ENCODE assay signal across 25 cellular contexts in the genomic region with DNA sequence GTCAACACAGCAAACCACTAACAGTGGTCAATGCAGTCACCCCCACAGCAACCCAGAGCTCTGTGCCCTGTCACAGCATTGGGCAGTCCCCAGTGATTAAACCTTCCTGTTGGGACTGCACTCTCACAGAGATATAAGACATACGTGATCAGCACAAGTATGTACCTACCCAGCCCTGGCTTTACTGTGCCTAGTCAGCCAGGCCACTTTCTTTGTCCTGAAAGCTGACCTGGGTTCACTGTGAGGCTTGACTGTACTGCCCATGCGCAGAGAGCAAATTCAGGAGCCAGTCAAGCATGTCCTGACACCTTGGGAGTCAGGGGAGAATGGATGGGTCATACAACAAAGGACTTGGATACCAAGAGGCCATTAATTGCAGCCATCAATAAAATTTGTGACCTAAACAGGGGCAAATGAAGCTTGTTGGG. TPM values are rescaled to one million over a fixed set of nuclear protein-coding genes. Genes with fewer than 3 reads are reported as not detected.
A peak's percentile ranks its signal among the peaks of the same experiment; 100 is the strongest.
DNase-seq lines count a peak whose midpoint lies in the region; ATAC-seq, FAIRE-seq and TF ChIP-seq lines count a peak whose summit lies in the region.
"Had no signal": no experiment of that assay in that cellular context is flagged by ENCODE, and none has a peak within 500 bp of the region (broad histone marks: within the 10 kb centered on the region; RNA-seq: fewer than 3 reads in every experiment).

No MANE protein-coding gene starts in this region.

- in situ Hi-C loops in K562 (cut with MboI): loop anchor here (10.0 kb wide), 1 partner anchor 289 kb away; no protein-coding TSS in a partner anchor

- no peak overlapping the region for H2AFZ ChIP-seq in K562 (ENCODE audit: low read depth, low read length)
- H2AFZ ChIP-seq: GM23248 had no signal

- H3K27me3 ChIP-seq in K562 (ENCODE audit: control insufficient read depth in 2 of 2, insufficient read depth in 2 of 2, low read length in 2 of 2) (peaks cover 13 to 38% of the 10 kb centered on the region in 2 experiments; a peak in 3 of 5 replicates), A673 (replicated peaks; ENCODE audit: insufficient read depth, low read depth, low read length, poor library complexity) (no peaks in the 10 kb centered on the region)
- H3K27me3 ChIP-seq: BLaER1, MG63, SJCRH30 had no signal

- no peaks in the 10 kb centered on the region for H3K9me3 Mint-ChIP-seq in stimulated activated naive CD8-positive, alpha-beta T cell treated with anti-CD3 and anti-CD28 coated beads, Interleukin-15, amount 100 ng/mL, for 72 hours
- H3K9me3 Mint-ChIP-seq in neural crest cell: no peaks in the 10 kb centered on the region
- H3K9me3 Mint-ChIP-seq: CD4-positive, alpha-beta T cell had no signal

- CTCF ChIA-PET in K562 (lab: Yijun Ruan, JAX; ENCODE audit: low intra/inter-chr PET ratio) (no interaction called here), A673 (lab: Charles Lee) (no interaction called here)

- no peaks in the 10 kb centered on the region for H3K9me1 ChIP-seq in K562 (ENCODE audit: control insufficient read depth, insufficient read depth, low read length)

- POLR2A ChIA-PET in K562 (lab: Yijun Ruan, JAX) (interaction anchor here (0.6 kb wide), 1 partner anchor 173 kb away, joined by 3 read pairs; no protein-coding TSS in a partner anchor), A673 (lab: Charles Lee; ENCODE audit: low non-redundant PET) (no interaction called here)

- WGBS in K562 (ENCODE audit: insufficient coverage, low coverage, missing lambda C conversion rate): 2% methylated on average over 2 of the region's 2 CpGs

- peaks cover 7% of the 10 kb centered on the region for H3K36me3 Mint-ChIP-seq in neural crest cell (ENCODE audit: low read depth)

- H3K9ac ChIP-seq in K562 (ENCODE audit: insufficient read depth in 1 of 2, low read depth in 2 of 2, low read length in 2 of 2): no peak overlapping the region
- H3K9ac ChIP-seq: BLaER1, GM23248 had no signal

- BruUV-seq in K562 (replicated peaks; lab: Mats Ljungman, UMichigan) (no TSS peak), A673 (replicated peaks; lab: Mats Ljungman, UMichigan) (no TSS peak)

- H4K20me1 ChIP-seq in K562 (replicated peaks; ENCODE audit: control insufficient read depth, insufficient read depth, low read length): no peaks in the 10 kb centered on the region; the same call in 1 of the 2 replicates

- intact Hi-C loops in K562 (cut with micrococcal nuclease): no loop called here
- intact Hi-C loops in A673 (cut with micrococcal nuclease; ENCODE audit: unreplicated experiment): no loop called here

- no peaks in the 10 kb centered on the region for H3K4me1 Mint-ChIP-seq in stimulated activated naive CD8-positive, alpha-beta T cell treated with anti-CD3 and anti-CD28 coated beads, Interleukin-15, amount 100 ng/mL, for 72 hours
- peaks cover 5% of the 10 kb centered on the region for H3K4me1 Mint-ChIP-seq in neural crest cell

- H3K36me3 ChIP-seq in K562 (ENCODE audit: control insufficient read depth, insufficient read depth, low read length) (no peaks in the 10 kb centered on the region), A673 (ENCODE audit: insufficient read depth, low read length, poor library complexity, severe bottlenecking) (no peaks in the 10 kb centered on the region)
- H3K36me3 ChIP-seq: MG63, SJCRH30 had no signal

- H3K27ac ChIP-seq in K562 (ENCODE audit: extremely low read depth, low read depth, low read length) (no peak overlapping the region), A673 (ENCODE audit: low read depth, low read length, poor library complexity, severe bottlenecking) (no peak overlapping the region)
- H3K27ac ChIP-seq: A549, BLaER1, GM23248, SJCRH30 had no signal

- no peak for TF ChIP-seq POLR2A in K562 (conservative IDR thresholded peaks at IDR 0.05)

- H3K79me2 ChIP-seq in K562 (ENCODE audit: control insufficient read depth, insufficient read depth, low read length): no peaks in the 10 kb centered on the region

- no peak for TF ChIP-seq EP300 in K562 (IDR thresholded peaks at IDR 0.05; ENCODE audit: low read length)

- DNase-seq in stimulated activated naive CD8-positive, alpha-beta T cell treated with anti-CD3 and anti-CD28 coated beads, Interleukin-15, amount 100 ng/mL, for 72 hours: no peak
- no peak for DNase-seq in stimulated activated naive CD8-positive, alpha-beta T cell treated with anti-CD3 and anti-CD28 coated beads, Interleukin-15, Interleukin-2, amounts not matched to agents 100 U/mL and 50 U/mL, for 24 hours
- DNase-seq in K562 (ENCODE audit: extremely low read depth in 1 of 4, low spot score in 3 of 4) (no peak), neural crest cell (ENCODE audit: low read depth, low spot score) (no peak), HT-29 (ENCODE audit: low spot score) (no peak), AG08395 (ENCODE audit: low spot score) (no peak), A673 (ENCODE audit: low spot score) (no peak)
- DNase-seq: CD4-positive, alpha-beta T cell; COR-L47; DMS 273 treated with DMSO at 0.1 percent for 48 hours; DMS79 treated with DMSO at 0.1 percent for 48 hours; GM23248; MG63; NCI-H1417; NCI-H1694 treated with DMSO at 0.1 percent for 48 hours; NCI-H2081 treated with DMSO at 0.1 percent for 48 hours; NCI-H2171 treated with DMSO at 0.1 percent for 48 hours; NCI-H446; NCI-H526; OCI-M1; SJCRH30 had no signal

- H3K4me3 ChIP-seq in K562 (no peak overlapping the region), A673 (ENCODE audit: low read depth, low read length, poor library complexity, severe bottlenecking) (no peak overlapping the region)
- H3K4me3 ChIP-seq: A549, BLaER1, GM23248, MG63, SJCRH30 had no signal

- ATAC-seq in stimulated activated naive CD8-positive, alpha-beta T cell treated with anti-CD3 and anti-CD28 coated beads, Interleukin-15, amount 100 ng/mL, for 72 hours: peak; percentile 61
- ATAC-seq in stimulated activated naive CD8-positive, alpha-beta T cell treated with anti-CD3 and anti-CD28 coated beads, Interleukin-15, Interleukin-2, amounts not matched to agents 100 U/mL and 50 U/mL, for 24 hours: no peak
- no peak for ATAC-seq in K562
- ATAC-seq: A549, HCT116 had no signal

- peaks cover 0 to 9% of the 10 kb centered on the region in 2 experiments; a peak in 2 of 5 replicates for H3K4me1 ChIP-seq in K562 (replicated peaks in 1 of 2; ENCODE audit: control insufficient read depth in 2 of 2, insufficient read depth in 2 of 2, low read length in 2 of 2)
- H3K4me1 ChIP-seq in A673 (ENCODE audit: insufficient read depth, low read length, poor library complexity, severe bottlenecking): no peaks in the 10 kb centered on the region
- H3K4me1 ChIP-seq: A549, BLaER1, SJCRH30 had no signal

- H3K27me3 Mint-ChIP-seq in stimulated activated naive CD8-positive, alpha-beta T cell treated with anti-CD3 and anti-CD28 coated beads, Interleukin-15, amount 100 ng/mL, for 72 hours: peaks cover 13% of the 10 kb centered on the region
- no peaks in the 10 kb centered on the region for H3K27me3 Mint-ChIP-seq in neural crest cell (ENCODE audit: low read depth)

- no peak overlapping the region for H3K4me3 Mint-ChIP-seq in stimulated activated naive CD8-positive, alpha-beta T cell treated with anti-CD3 and anti-CD28 coated beads, Interleukin-15, amount 100 ng/mL, for 72 hours
- H3K4me3 Mint-ChIP-seq in neural crest cell: no peak overlapping the region
- H3K4me3 Mint-ChIP-seq: CD4-positive, alpha-beta T cell had no signal

- H3K9me3 ChIP-seq in K562 (replicated peaks; ENCODE audit: control insufficient read depth, insufficient read depth, low read depth, low read length): no peaks in the 10 kb centered on the region
- H3K9me3 ChIP-seq in A673 (ENCODE audit: low read depth, low read length, poor library complexity, severe bottlenecking): no peaks in the 10 kb centered on the region
- H3K9me3 ChIP-seq: A549, BLaER1, MG63, SJCRH30 had no signal

- no peak overlapping the region for H3K27ac Mint-ChIP-seq in stimulated activated naive CD8-positive, alpha-beta T cell treated with anti-CD3 and anti-CD28 coated beads, Interleukin-15, amount 100 ng/mL, for 72 hours
- H3K27ac Mint-ChIP-seq in neural crest cell (ENCODE audit: unreplicated experiment): peak overlapping the region; percentile 12
- H3K27ac Mint-ChIP-seq: CD4-positive, alpha-beta T cell had no signal

- FAIRE-seq in K562 (lab: Jason Lieb, UNC): no peak
- FAIRE-seq: A549, RCC 7860 had no signal

- TF ChIP-seq CTCF in K562 (IDR thresholded peaks at IDR 0.05 in 2 of 3, conservative IDR thresholded peaks at IDR 0.05 in 1 of 3; ENCODE audit: insufficient read depth in 2 of 3, low read depth in 1 of 3, low read length in 3 of 3): no peak
- TF ChIP-seq CTCF in neural crest cell (conservative IDR thresholded peaks at IDR 0.05): no peak
- no peak for TF ChIP-seq CTCF in A673 (conservative IDR thresholded peaks at IDR 0.05; ENCODE audit: low read depth, low read length)

- TF ChIP-seq RAD21 in K562 (CRISPR knock-in tag; conservative IDR thresholded peaks at IDR 0.05 in 1 of 2, IDR thresholded peaks at IDR 0.05 in 1 of 2): no peak

- no peak overlapping the region for H3K4me2 ChIP-seq in K562 (ENCODE audit: insufficient read depth, low read length)
- H3K4me2 ChIP-seq: A549, BLaER1 had no signal

RNA-seq across cellular contexts. Expression of a gene that starts 10.9 kb away (rescaled TPM):
- 30.7 and 44.8 TPM in 2 replicates for total RNA-seq in K562 (2011; cell fraction: chromatin; rRNA removed; ENCODE audit: low replicate concordance)
- 22.4 and 25.5 TPM in 2 replicates for total RNA-seq in K562 (2011; cell fraction: nucleolus; rRNA removed)
- total RNA-seq in K562 (2011; cell fraction: nucleoplasm; rRNA removed): 32.1 and 44.1 TPM in 2 replicates
- total RNA-seq in K562 (2014; rRNA removed) (11.3 and 15.0 TPM in 2 replicates), K562 (2014; rRNA removed; fragmentation: Illumina TruSeq; extraction: Trizol) (17.6 and 18.2 TPM in 2 replicates), K562 (2015; rRNA removed; fragmentation: Illumina TruSeq; extraction: Trizol) (18.4 and 19.0 TPM in 2 replicates), K562 (2021) (16.6 and 18.0 TPM in 2 replicates), neural crest cell (50.5 and 56.4 TPM in 2 replicates), A673 (2021) (25.9 and 30.4 TPM in 2 replicates)
- polyA plus RNA-seq in K562 (2011; rRNA removed) (28.3 and 30.2 TPM in 2 replicates), K562 (2014; fragmentation: Illumina TruSeq; extraction: Trizol) (9.2 and 11.2 TPM in 2 replicates), K562 (2014; fragmentation: Nextera tagmentation; extraction: Ambion mirVana) (1 to 10 TPM; 6.1 to 7.3 TPM), K562 (2014; rRNA removed) (10.0 and 10.2 TPM in 2 replicates)
- 11.9 and 20.5 TPM in 2 replicates for polyA plus RNA-seq in K562 (2011; cell fraction: cytosol; rRNA removed)
- 13.3 and 13.8 TPM in 2 replicates for polyA plus RNA-seq in K562 (2011; cell fraction: nucleus; rRNA removed)
- 9.2 and 10.2 TPM in 2 replicates for polyA plus RNA-seq in K562 (2012)
- 27.1 and 27.2 TPM in 2 replicates for polyA minus RNA-seq in K562 (2011; rRNA and poly(A)+ RNA removed)
- 10.6 and 13.2 TPM in 2 replicates for polyA minus RNA-seq in K562 (2011; cell fraction: cytosol; rRNA and poly(A)+ RNA removed)
- 8.9 and 17.3 TPM in 2 replicates for polyA minus RNA-seq in K562 (2011; cell fraction: nucleus; rRNA and poly(A)+ RNA removed)
- 25.2 and 30.8 TPM in 2 replicates for total RNA-seq in HT-29 (2014; rRNA removed; shearing (Covaris generic))

RNA-seq across cellular contexts. Expression of a gene that starts 19.8 kb away (rescaled TPM):
- 0.16 TPM in 1 of 2 replicates, not detected in the other for total RNA-seq in K562 (2011; cell fraction: chromatin; rRNA removed; ENCODE audit: low replicate concordance)
- total RNA-seq in K562 (2011; cell fraction: nucleolus; rRNA removed): under 0.01 TPM in 2 replicates
- total RNA-seq in K562 (2011; cell fraction: nucleoplasm; rRNA removed): 0.07 and 0.08 TPM in 2 replicates
- total RNA-seq in K562 (2014; rRNA removed): 0.05 TPM in 1 of 2 replicates, not detected in the other
- total RNA-seq in K562 (2014; rRNA removed; fragmentation: Illumina TruSeq; extraction: Trizol): not detected in 2 replicates
- not detected in 2 replicates for total RNA-seq in K562 (2015; rRNA removed; fragmentation: Illumina TruSeq; extraction: Trizol)
- 0.02 and 0.09 TPM in 2 replicates for total RNA-seq in K562 (2021)
- polyA plus RNA-seq in K562 (2011; rRNA removed): 0.01 TPM in 1 of 2 replicates, not detected in the other
- 0.04 TPM in 1 of 2 replicates, not detected in the other for polyA plus RNA-seq in K562 (2011; cell fraction: cytosol; rRNA removed)
- polyA plus RNA-seq in K562 (2011; cell fraction: nucleus; rRNA removed): not detected in 2 replicates
- not detected in 2 replicates for polyA plus RNA-seq in K562 (2012)
- not detected in 2 replicates for polyA plus RNA-seq in K562 (2014; fragmentation: Illumina TruSeq; extraction: Trizol)
- polyA plus RNA-seq in K562 (2014; fragmentation: Nextera tagmentation; extraction: Ambion mirVana): not detected
- polyA plus RNA-seq in K562 (2014; rRNA removed): not detected in 2 replicates
- 0.04 TPM in 1 of 2 replicates, not detected in the other for polyA minus RNA-seq in K562 (2011; rRNA and poly(A)+ RNA removed)
- not detected in 2 replicates for polyA minus RNA-seq in K562 (2011; cell fraction: cytosol; rRNA and poly(A)+ RNA removed)
- 0.11 and 0.13 TPM in 2 replicates for polyA minus RNA-seq in K562 (2011; cell fraction: nucleus; rRNA and poly(A)+ RNA removed)
- 22.4 and 23.1 TPM in 2 replicates for total RNA-seq in neural crest cell
- 0.05 TPM in 1 of 2 replicates, not detected in the other for total RNA-seq in HT-29 (2014; rRNA removed; shearing (Covaris generic))
- total RNA-seq in A673 (2021): 4.5 and 5.0 TPM in 2 replicates
- total RNA-seq: CD4-positive, alpha-beta T cell; SJCRH30 had no signal

RNA-seq across cellular contexts. Expression of a gene that starts 42.1 kb away (rescaled TPM):
- 50.7 and 123 TPM in 2 replicates for total RNA-seq in K562 (2011; cell fraction: chromatin; rRNA removed; ENCODE audit: low replicate concordance)
- total RNA-seq in K562 (2011; cell fraction: nucleolus; rRNA removed): 30.4 and 36.8 TPM in 2 replicates
- 80.4 and 108 TPM in 2 replicates for total RNA-seq in K562 (2011; cell fraction: nucleoplasm; rRNA removed)
- total RNA-seq in K562 (2014; rRNA removed): 40.0 and 43.7 TPM in 2 replicates
- 70.4 and 73.6 TPM in 2 replicates for total RNA-seq in K562 (2014; rRNA removed; fragmentation: Illumina TruSeq; extraction: Trizol)
- 76.7 and 77.1 TPM in 2 replicates for total RNA-seq in K562 (2015; rRNA removed; fragmentation: Illumina TruSeq; extraction: Trizol)
- total RNA-seq in K562 (2021): 30.3 and 31.5 TPM in 2 replicates
- 29.2 and 44.3 TPM in 2 replicates for polyA plus RNA-seq in K562 (2011; rRNA removed)
- 6.2 and 13.8 TPM in 2 replicates for polyA plus RNA-seq in K562 (2011; cell fraction: cytosol; rRNA removed)
- polyA plus RNA-seq in K562 (2011; cell fraction: nucleus; rRNA removed): 10.1 and 10.6 TPM in 2 replicates
- 33.8 and 53.4 TPM in 2 replicates for polyA plus RNA-seq in K562 (2012)
- 61.1 and 78.4 TPM in 2 replicates for polyA plus RNA-seq in K562 (2014; fragmentation: Illumina TruSeq; extraction: Trizol)
- 10 to 100 TPM; 33.4 to 61.7 TPM for polyA plus RNA-seq in K562 (2014; fragmentation: Nextera tagmentation; extraction: Ambion mirVana)
- polyA plus RNA-seq in K562 (2014; rRNA removed): 57.5 and 65.0 TPM in 2 replicates
- 40.5 and 47.0 TPM in 2 replicates for polyA minus RNA-seq in K562 (2011; rRNA and poly(A)+ RNA removed)
- polyA minus RNA-seq in K562 (2011; cell fraction: cytosol; rRNA and poly(A)+ RNA removed): 7.4 and 16.0 TPM in 2 replicates
- 16.4 and 24.8 TPM in 2 replicates for polyA minus RNA-seq in K562 (2011; cell fraction: nucleus; rRNA and poly(A)+ RNA removed)
- total RNA-seq in neural crest cell: 99.8 and 103 TPM in 2 replicates
- 15.4 and 17.6 TPM in 2 replicates for total RNA-seq in HT-29 (2014; rRNA removed; shearing (Covaris generic))
- total RNA-seq in A673 (2021): 89.5 and 97.6 TPM in 2 replicates
